In the genomic region with DNA sequence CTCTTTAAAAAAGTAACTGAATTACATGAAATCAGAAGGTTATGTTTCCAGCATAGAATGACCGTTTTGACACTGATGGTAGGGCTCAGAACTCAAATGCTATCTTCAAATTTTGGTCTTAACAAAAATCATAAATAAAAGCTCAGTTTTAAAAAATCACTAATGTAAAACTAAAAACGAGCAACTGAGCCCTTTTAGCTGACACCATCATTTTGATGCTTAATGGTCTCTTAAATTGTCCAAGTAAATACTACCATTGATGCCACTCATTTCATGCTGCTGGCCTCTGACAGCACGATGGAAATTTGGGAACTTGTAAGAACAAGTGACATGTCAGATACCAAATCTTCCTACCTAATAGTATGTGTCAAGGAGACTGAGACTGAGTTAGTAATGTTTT, we compare ENCODE assay signal across 30 cellular contexts.
"Had no signal": no experiment of that assay in that cellular context is flagged by ENCODE, and none has a peak within 500 bp of the region (broad histone marks: within the 10 kb centered on the region; RNA-seq: fewer than 3 reads in every experiment).

No MANE protein-coding gene starts in this region.

- DNase-seq: naive thymus-derived CD8-positive, alpha-beta T cell; nephron progenitor cell; nucleus accumbens; pancreas; right cardiac atrium; spleen; stimulated activated CD4-positive, alpha-beta T cell treated with anti-CD3 and anti-CD28 coated beads, Interleukin-12 subunit alpha, Interleukin-12 subunit beta, amount 100 ng/mL, for 4 hours; stimulated activated CD4-positive, alpha-beta T cell treated with anti-CD3 and anti-CD28 coated beads, Interleukin-1b, Interleukin-23, amount 100 ng/mL, for 48 hours; stimulated activated CD4-positive, alpha-beta T cell treated with anti-CD3 and anti-CD28 coated beads, Interleukin-4, amount 100 ng/mL, for 1 hour; stimulated activated CD4-positive, alpha-beta T cell treated with anti-CD3 and anti-CD28 coated beads, Interleukin-4, amount 100 ng/mL, for 4 hours; stimulated activated CD8-positive, alpha-beta memory T cell treated with anti-CD3 and anti-CD28 coated beads, Interleukin-4, amount 100 ng/mL, for 48 hours; stimulated activated naive CD4-positive, alpha-beta T cell; stimulated activated naive CD8-positive, alpha-beta T cell treated with anti-CD3 and anti-CD28 coated beads, Interleukin-15, amount 100 ng/mL, for 72 hours; stimulated activated naive CD8-positive, alpha-beta T cell treated with anti-CD3 and anti-CD28 coated beads, Interleukin-15, Interleukin-2, amounts not matched to agents 100 U/mL and 50 U/mL, for 24 hours; substantia nigra; testis; tibial artery; transverse colon; upper lobe of right lung; uterus had no signal

- H3K4me1 ChIP-seq: pancreas, prostate gland, spleen, suprapubic skin, testis, transverse colon, upper lobe of right lung, uterus had no signal

- H3K27ac ChIP-seq: neutrophil, pancreas, prostate gland, skin epidermis, spleen, suprapubic skin, testis, tibial artery, transverse colon, upper lobe of right lung, uterus had no signal

- H3K4me3 ChIP-seq: pancreas, prostate gland, skin epidermis, smooth muscle cell, spleen, suprapubic skin, testis, tibial artery, transverse colon, upper lobe of right lung, uterus had no signal

- H3K27ac Mint-ChIP-seq: naive thymus-derived CD8-positive, alpha-beta T cell; natural killer cell treated with Interleukin-12 subunit alpha and Interleukin-12 subunit beta and Interleukin-15 and Interleukin-18, amount 100 ng/mL, for 72 hours; nephron progenitor cell; stimulated activated memory B cell treated with anti-CD40 and anti-IgM and Interleukin-4, amounts not matched to agents 10 μg/mL and 1 μg/mL and 100 μg/mL, for 72 hours; stimulated activated naive CD8-positive, alpha-beta T cell treated with anti-CD3 and anti-CD28 coated beads, Interleukin-15, amount 100 ng/mL, for 72 hours; type B pancreatic cell had no signal

- H3K36me3 Mint-ChIP-seq: natural killer cell treated with Interleukin-12 subunit alpha and Interleukin-12 subunit beta and Interleukin-15 and Interleukin-18, amount 100 ng/mL, for 72 hours; stimulated activated memory B cell treated with anti-CD40 and anti-IgM and Interleukin-4, amounts not matched to agents 10 μg/mL and 1 μg/mL and 100 μg/mL, for 72 hours; type B pancreatic cell had no signal

- H3K36me3 ChIP-seq: neutrophil, pancreas, prostate gland, spleen, suprapubic skin, transverse colon, upper lobe of right lung, uterus had no signal

- H3K4me2 ChIP-seq: smooth muscle cell had no signal

- H3K4me3 Mint-ChIP-seq: naive thymus-derived CD8-positive, alpha-beta T cell; natural killer cell treated with Interleukin-12 subunit alpha and Interleukin-12 subunit beta and Interleukin-15 and Interleukin-18, amount 100 ng/mL, for 72 hours; nephron progenitor cell; neural crest cell; stimulated activated memory B cell treated with anti-CD40 and anti-IgM and Interleukin-4, amounts not matched to agents 10 μg/mL and 1 μg/mL and 100 μg/mL, for 72 hours; stimulated activated naive CD8-positive, alpha-beta T cell treated with anti-CD3 and anti-CD28 coated beads, Interleukin-15, amount 100 ng/mL, for 72 hours; type B pancreatic cell had no signal

- FAIRE-seq: pancreas had no signal

- H3K4me1 Mint-ChIP-seq: naive thymus-derived CD8-positive, alpha-beta T cell; nephron progenitor cell; neural crest cell; stimulated activated memory B cell treated with anti-CD40 and anti-IgM and Interleukin-4, amounts not matched to agents 10 μg/mL and 1 μg/mL and 100 μg/mL, for 72 hours; stimulated activated naive CD8-positive, alpha-beta T cell treated with anti-CD3 and anti-CD28 coated beads, Interleukin-15, amount 100 ng/mL, for 72 hours had no signal

- ATAC-seq: naive thymus-derived CD8-positive, alpha-beta T cell; natural killer cell treated with Interleukin-12 subunit alpha and Interleukin-12 subunit beta and Interleukin-15 and Interleukin-18, amount 100 ng/mL, for 72 hours; pancreas; sciatic nerve; stimulated activated memory B cell treated with anti-CD40 and anti-IgM and Interleukin-4, amounts not matched to agents 10 μg/mL and 1 μg/mL and 100 μg/mL, for 72 hours; stimulated activated naive CD8-positive, alpha-beta T cell treated with anti-CD3 and anti-CD28 coated beads, Interleukin-15, amount 100 ng/mL, for 72 hours; stimulated activated naive CD8-positive, alpha-beta T cell treated with anti-CD3 and anti-CD28 coated beads, Interleukin-15, Interleukin-2, amounts not matched to agents 100 U/mL and 50 U/mL, for 24 hours; upper lobe of right lung had no signal

- H3K9me3 Mint-ChIP-seq: nephron progenitor cell; neural crest cell; stimulated activated memory B cell treated with anti-CD40 and anti-IgM and Interleukin-4, amounts not matched to agents 10 μg/mL and 1 μg/mL and 100 μg/mL, for 72 hours; stimulated activated naive CD8-positive, alpha-beta T cell treated with anti-CD3 and anti-CD28 coated beads, Interleukin-15, amount 100 ng/mL, for 72 hours; type B pancreatic cell had no signal

- H3K27me3 Mint-ChIP-seq: stimulated activated naive CD8-positive, alpha-beta T cell treated with anti-CD3 and anti-CD28 coated beads, Interleukin-15, amount 100 ng/mL, for 72 hours; type B pancreatic cell had no signal

- H3K27me3 ChIP-seq: neutrophil, pancreas, spleen, suprapubic skin, testis, tibial artery, transverse colon, upper lobe of right lung, uterus had no signal

- H3K9me3 ChIP-seq: neutrophil, pancreas, prostate gland, spleen, suprapubic skin, testis, tibial artery, transverse colon, upper lobe of right lung had no signal
